Comparison of ENCODE assay signal across 20 cellular contexts in the genomic region with DNA sequence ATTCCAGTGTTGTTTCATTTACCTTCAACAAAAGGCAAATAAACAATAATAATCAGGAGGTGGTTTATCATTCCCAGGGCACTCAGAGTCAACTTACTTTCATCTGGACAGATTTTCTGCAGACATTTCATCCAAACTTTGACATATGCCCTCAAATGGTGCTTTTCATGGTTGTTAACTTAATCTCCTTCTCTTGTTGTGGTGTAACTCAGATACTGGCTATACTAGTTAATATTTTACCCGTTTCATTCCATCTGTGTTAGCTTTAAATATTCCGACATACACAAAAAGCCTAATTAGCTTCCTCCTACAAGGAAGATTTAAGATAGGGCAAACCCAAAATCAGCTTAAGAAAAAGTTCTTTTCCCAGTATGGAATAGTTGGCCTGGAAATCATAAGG. TPM values are rescaled to one million over a fixed set of nuclear protein-coding genes. Genes with fewer than 3 reads are reported as not detected.
DNase-seq lines count a peak whose midpoint lies in the region; ATAC-seq, FAIRE-seq and TF ChIP-seq lines count a peak whose summit lies in the region.
"Had no signal": no experiment of that assay in that cellular context is flagged by ENCODE, and none has a peak within 500 bp of the region (broad histone marks: within the 10 kb centered on the region; RNA-seq: fewer than 3 reads in every experiment).

No MANE protein-coding gene starts in this region.

- CTCF ChIA-PET in CD8-positive, alpha-beta T cell (lab: Charles Lee) = interaction anchor here (1.6 kb wide), 1 partner anchor 20 kb away, joined by 8 read pairs; no protein-coding TSS in a partner anchor

- H3K27ac Mint-ChIP-seq in CD8-positive, alpha-beta T cell = no peak overlapping the region
- H3K27ac Mint-ChIP-seq: CD4-positive, alpha-beta memory T cell; HFFc6 had no signal

- no peak overlapping the region for H3K4me3 Mint-ChIP-seq in CD8-positive, alpha-beta T cell
- H3K4me3 Mint-ChIP-seq: CD4-positive, alpha-beta memory T cell; HFFc6 had no signal

- no peak overlapping the region for H2BK120ac ChIP-seq in mesenchymal stem cell (ENCODE audit: low read depth, low read length)

- H3K27ac ChIP-seq in body of pancreas (peak overlapping the region in 2 of 4 donors; percentile 53 to 67), mesenchymal stem cell (ENCODE audit: low read length, poor library complexity, severe bottlenecking) (peak overlapping the region; percentile 18), pancreas (peak overlapping the region in 2 of 4 donors; percentile 41 to 71)
- no peak overlapping the region for H3K27ac ChIP-seq in CD8-positive, alpha-beta T cell (ENCODE audit: low read depth, low read length)
- H3K27ac ChIP-seq: A549 had no signal

- no peak overlapping the region for H2AK5ac ChIP-seq in mesenchymal stem cell (ENCODE audit: low read length, severe bottlenecking)

- TF ChIP-seq POLR2A in body of pancreas (IDR thresholded peaks at IDR 0.05) = no peak

- no peaks in the 10 kb centered on the region for H3K79me1 ChIP-seq in mesenchymal stem cell (replicated peaks; ENCODE audit: low read length, poor library complexity, severe bottlenecking)

- no peak overlapping the region for H2AFZ ChIP-seq in mesenchymal stem cell (ENCODE audit: low read depth, low read length)

- ATAC-seq in body of pancreas (peak; percentile 30), pancreas (peak in 3 of 4 donors; percentile 51 to 63 (median 60))
- ATAC-seq in CD8-positive, alpha-beta T cell = no peak
- ATAC-seq: A549 had no signal

- FAIRE-seq in pancreas (lab: Jason Lieb, UNC) = no peak
- FAIRE-seq: A549, G401.6, GM12892, GM18507 had no signal

- H3K4me1 Mint-ChIP-seq in CD8-positive, alpha-beta T cell (ENCODE audit: low read depth) = no peaks in the 10 kb centered on the region
- H3K4me1 Mint-ChIP-seq: CD4-positive, alpha-beta memory T cell had no signal

- H3K36me3 Mint-ChIP-seq in CD8-positive, alpha-beta T cell = no peaks in the 10 kb centered on the region
- H3K36me3 Mint-ChIP-seq: CD4-positive, alpha-beta memory T cell had no signal

- peaks cover 38% of the 10 kb centered on the region for H3K4me1 ChIP-seq in body of pancreas
- H3K4me1 ChIP-seq in mesenchymal stem cell (ENCODE audit: control insufficient read depth, insufficient read depth, low read depth, low read length) = peaks cover 4% of the 10 kb centered on the region
- H3K4me1 ChIP-seq in pancreas = peaks cover 9 to 41% (median 32%) of the 10 kb centered on the region in 3 donors
- H3K4me1 ChIP-seq in CD8-positive, alpha-beta T cell (ENCODE audit: insufficient read depth, low read length) = no peaks in the 10 kb centered on the region
- H3K4me1 ChIP-seq: A549, Caco-2 had no signal

- H4K91ac ChIP-seq in mesenchymal stem cell (ENCODE audit: low read length) = no peak overlapping the region

- POLR2A ChIA-PET in CD8-positive, alpha-beta T cell (lab: Charles Lee) = no interaction called here

- no peaks in the 10 kb centered on the region for H3K9me3 ChIP-seq in body of pancreas
- no peaks in the 10 kb centered on the region for H3K9me3 ChIP-seq in mesenchymal stem cell (ENCODE audit: control insufficient read depth, low read length)
- H3K9me3 ChIP-seq in pancreas = no peaks in the 10 kb centered on the region
- H3K9me3 ChIP-seq in CD8-positive, alpha-beta T cell (ENCODE audit: low read length) = no peaks in the 10 kb centered on the region
- H3K9me3 ChIP-seq: A549, Caco-2, HAP-1 had no signal

- 6 to 13% methylated on average over 2 of the region's 2 CpGs for WGBS in body of pancreas, 2 donors
- WGBS in mesenchymal stem cell = no CpG with 5 or more reads among the region's 2 CpGs
- 12% methylated on average over 2 of the region's 2 CpGs for WGBS in pancreas, 2 donors

- H2BK12ac ChIP-seq in mesenchymal stem cell (ENCODE audit: low read length in 2 of 2) = no peak overlapping the region

- H3K9me3 Mint-ChIP-seq in CD8-positive, alpha-beta T cell = no peaks in the 10 kb centered on the region
- H3K9me3 Mint-ChIP-seq: HFFc6 had no signal

- TF ChIP-seq CTCF in body of pancreas (IDR thresholded peaks at IDR 0.05) (peak in 1 of 7 experiments; percentile 1), pancreas (IDR thresholded peaks at IDR 0.05) (no peak)
- no peak for TF ChIP-seq CTCF in CD8-positive, alpha-beta T cell (IDR thresholded peaks at IDR 0.05)

- no peak overlapping the region for H3K18ac ChIP-seq in mesenchymal stem cell (ENCODE audit: low read depth in 1 of 2, low read length in 2 of 2)

- no peak overlapping the region for H3K4me2 ChIP-seq in mesenchymal stem cell (ENCODE audit: low read length, poor library complexity, severe bottlenecking)
- H3K4me2 ChIP-seq: A549 had no signal

- peaks cover 10% of the 10 kb centered on the region for H3K27me3 Mint-ChIP-seq in CD8-positive, alpha-beta T cell (ENCODE audit: low read depth)

- DNase-seq in body of pancreas (no peak), mesenchymal stem cell (no peak), pancreas (no peak), NCI-H1048 (lab: John Stamatoyannopoulos, UW) (no peak), AG08396 (ENCODE audit: low spot score) (no peak)
- DNase-seq in CD8-positive, alpha-beta T cell = no peak
- DNase-seq: 8988T; ACHN; C1 segment of cervical spinal cord; Caco-2; CD4-positive, alpha-beta memory T cell; DMS153; DND-41; GOT3; HFFc6 had no signal

- no peak overlapping the region for H2BK5ac ChIP-seq in mesenchymal stem cell (ENCODE audit: low read depth, low read length, poor library complexity, severe bottlenecking)

- no peak overlapping the region for H3K4ac ChIP-seq in mesenchymal stem cell (ENCODE audit: low read depth in 1 of 2, low read length in 2 of 2)

- no peak overlapping the region for H3K14ac ChIP-seq in mesenchymal stem cell (ENCODE audit: low read length in 2 of 2)

- no peak overlapping the region for H3K4me3 ChIP-seq in body of pancreas
- no peak overlapping the region for H3K4me3 ChIP-seq in mesenchymal stem cell (ENCODE audit: insufficient read depth in 1 of 2, low read depth in 1 of 2, low read length in 2 of 2)
- no peak overlapping the region for H3K4me3 ChIP-seq in pancreas
- H3K4me3 ChIP-seq in CD8-positive, alpha-beta T cell (ENCODE audit: low read depth, low read length) = no peak overlapping the region
- H3K4me3 ChIP-seq: A549, HAP-1 had no signal

- H3K23ac ChIP-seq in mesenchymal stem cell (ENCODE audit: low read length in 2 of 2) = no peak overlapping the region

- intact Hi-C loops in body of pancreas (cut with DNase I) = no loop called here
- intact Hi-C loops in pancreas (cut with DNase I) = no loop called here
- intact Hi-C loops in CD8-positive, alpha-beta T cell (cut with DNase I, micrococcal nuclease) = no loop called here

- H3K27me3 ChIP-seq in body of pancreas = no peaks in the 10 kb centered on the region
- no peaks in the 10 kb centered on the region for H3K27me3 ChIP-seq in mesenchymal stem cell (ENCODE audit: control insufficient read depth in 1 of 2, insufficient read depth in 1 of 2, low read length in 2 of 2)
- H3K27me3 ChIP-seq in pancreas = no peaks in the 10 kb centered on the region
- no peaks in the 10 kb centered on the region for H3K27me3 ChIP-seq in CD8-positive, alpha-beta T cell (ENCODE audit: insufficient read depth, low read length)

- no peak overlapping the region for H4K8ac ChIP-seq in mesenchymal stem cell (ENCODE audit: low read length)

- H3K36me3 ChIP-seq in body of pancreas (replicated peaks in 1 of 2; ENCODE audit: insufficient read depth in 1 of 2, low read depth in 2 of 2) (no peaks in the 10 kb centered on the region), mesenchymal stem cell (ENCODE audit: control insufficient read depth in 1 of 2, insufficient read depth in 2 of 2, low read depth in 1 of 2, low read length in 2 of 2) (no peaks in the 10 kb centered on the region), pancreas (no peaks in the 10 kb centered on the region)
- no peaks in the 10 kb centered on the region for H3K36me3 ChIP-seq in CD8-positive, alpha-beta T cell (ENCODE audit: insufficient read depth, low read length)
- H3K36me3 ChIP-seq: HAP-1 had no signal

- H2BK15ac ChIP-seq in mesenchymal stem cell (ENCODE audit: low read depth, poor library complexity, severe bottlenecking) = no peak overlapping the region

- no peak overlapping the region for H3K9ac ChIP-seq in mesenchymal stem cell (ENCODE audit: low read length)

RNA-seq across cellular contexts. Expression of a gene that starts 44.4 kb away (rescaled TPM):
- total RNA-seq in body of pancreas (10 to 100 TPM; 22.1 to 37.9 TPM), pancreas (10 to 100 TPM; 10.9 to 30.2 (median 14.2) TPM)
- 26.0 TPM for polyA plus RNA-seq in mesenchymal stem cell (2013, experiment 1 of 2)
- 27.2 TPM for polyA plus RNA-seq in mesenchymal stem cell (2013, experiment 2 of 2)
- polyA plus RNA-seq in pancreas = 1 to 10 TPM; 6.9 to 7.3 TPM
- 10 to 100 TPM in 1 of 2 experiments, 1 to 10 TPM in 1; 7.2 to 10.5 TPM for total RNA-seq in CD8-positive, alpha-beta T cell
